In the genomic region with DNA sequence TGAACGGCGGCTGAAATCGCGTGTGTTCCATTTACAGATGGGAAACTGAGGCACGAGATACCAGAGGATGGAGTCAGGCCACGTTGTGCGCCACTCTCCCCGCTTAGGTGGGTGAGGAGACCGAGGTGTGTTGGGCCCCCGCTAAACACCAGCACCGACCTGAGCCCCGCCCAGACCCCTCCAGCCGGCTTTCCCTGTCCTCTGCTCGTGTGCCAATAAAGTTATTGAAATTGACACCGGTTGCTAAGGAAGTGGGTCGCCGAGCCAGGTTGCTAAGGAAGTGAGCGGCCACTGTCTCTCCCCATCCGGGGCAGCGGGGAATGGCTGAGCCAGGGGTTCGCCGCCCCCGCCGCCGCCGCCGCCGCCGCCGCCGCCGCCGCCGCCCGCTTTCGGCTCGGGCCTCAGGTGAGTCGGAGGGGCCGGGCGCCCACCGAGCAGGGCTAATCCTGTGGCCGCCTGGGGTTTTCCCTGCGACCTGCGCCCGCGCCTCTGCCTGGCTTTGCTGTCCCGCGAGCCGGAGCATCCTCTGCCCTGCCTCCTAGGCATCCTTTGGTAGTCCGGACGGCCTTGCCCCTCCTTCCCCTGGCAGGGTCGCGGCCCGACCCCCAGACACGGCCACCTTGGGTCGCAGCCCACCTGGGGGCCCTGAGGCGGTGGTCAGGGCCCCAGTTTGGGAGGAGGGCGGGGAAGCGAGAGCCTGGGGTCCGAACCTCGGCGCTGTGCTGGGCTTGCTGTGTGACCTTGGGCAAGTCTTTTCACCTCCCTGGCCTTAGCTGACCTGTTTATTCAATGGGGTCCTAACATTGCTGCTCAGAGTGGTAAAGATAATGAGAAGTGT, we compare ENCODE assay signal across 1 cellular context.
TF ChIP-seq lines count a peak whose summit lies in the region.

A gene (plus strand): TSS at position 291 of the 838 bp plus-strand sequence. CDS start 32,127 bp downstream, outside the sequence.

TF ChIP-seq in HepG2, 621 proteins besides CTCF, POLR2A, EP300 and RAD21 (continued from another document and continues in another):
- TF ChIP-seq, protein P1, sequence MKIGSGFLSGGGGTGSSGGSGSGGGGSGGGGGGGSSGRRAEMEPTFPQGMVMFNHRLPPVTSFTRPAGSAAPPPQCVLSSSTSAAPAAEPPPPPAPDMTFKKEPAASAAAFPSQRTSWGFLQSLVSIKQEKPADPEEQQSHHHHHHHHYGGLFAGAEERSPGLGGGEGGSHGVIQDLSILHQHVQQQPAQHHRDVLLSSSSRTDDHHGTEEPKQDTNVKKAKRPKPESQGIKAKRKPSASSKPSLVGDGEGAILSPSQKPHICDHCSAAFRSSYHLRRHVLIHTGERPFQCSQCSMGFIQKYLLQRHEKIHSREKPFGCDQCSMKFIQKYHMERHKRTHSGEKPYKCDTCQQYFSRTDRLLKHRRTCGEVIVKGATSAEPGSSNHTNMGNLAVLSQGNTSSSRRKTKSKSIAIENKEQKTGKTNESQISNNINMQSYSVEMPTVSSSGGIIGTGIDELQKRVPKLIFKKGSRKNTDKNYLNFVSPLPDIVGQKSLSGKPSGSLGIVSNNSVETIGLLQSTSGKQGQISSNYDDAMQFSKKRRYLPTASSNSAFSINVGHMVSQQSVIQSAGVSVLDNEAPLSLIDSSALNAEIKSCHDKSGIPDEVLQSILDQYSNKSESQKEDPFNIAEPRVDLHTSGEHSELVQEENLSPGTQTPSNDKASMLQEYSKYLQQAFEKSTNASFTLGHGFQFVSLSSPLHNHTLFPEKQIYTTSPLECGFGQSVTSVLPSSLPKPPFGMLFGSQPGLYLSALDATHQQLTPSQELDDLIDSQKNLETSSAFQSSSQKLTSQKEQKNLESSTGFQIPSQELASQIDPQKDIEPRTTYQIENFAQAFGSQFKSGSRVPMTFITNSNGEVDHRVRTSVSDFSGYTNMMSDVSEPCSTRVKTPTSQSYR (CRISPR knock-in tag; IDR thresholded peaks at IDR 0.05; ENCODE audit: borderline replicate concordance) = peak; percentile 38; the same call in 1 of the 2 replicates
- TF ChIP-seq, protein P2, sequence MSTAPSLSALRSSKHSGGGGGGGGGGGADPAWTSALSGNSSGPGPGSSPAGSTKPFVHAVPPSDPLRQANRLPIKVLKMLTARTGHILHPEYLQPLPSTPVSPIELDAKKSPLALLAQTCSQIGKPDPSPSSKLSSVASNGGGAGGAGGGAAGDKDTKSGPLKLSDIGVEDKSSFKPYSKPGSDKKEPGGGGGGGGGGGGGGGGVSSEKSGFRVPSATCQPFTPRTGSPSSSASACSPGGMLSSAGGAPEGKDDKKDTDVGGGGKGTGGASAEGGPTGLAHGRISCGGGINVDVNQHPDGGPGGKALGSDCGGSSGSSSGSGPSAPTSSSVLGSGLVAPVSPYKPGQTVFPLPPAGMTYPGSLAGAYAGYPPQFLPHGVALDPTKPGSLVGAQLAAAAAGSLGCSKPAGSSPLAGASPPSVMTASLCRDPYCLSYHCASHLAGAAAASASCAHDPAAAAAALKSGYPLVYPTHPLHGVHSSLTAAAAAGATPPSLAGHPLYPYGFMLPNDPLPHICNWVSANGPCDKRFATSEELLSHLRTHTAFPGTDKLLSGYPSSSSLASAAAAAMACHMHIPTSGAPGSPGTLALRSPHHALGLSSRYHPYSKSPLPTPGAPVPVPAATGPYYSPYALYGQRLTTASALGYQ (CRISPR knock-in tag; IDR thresholded peaks at IDR 0.05) = 0 out of 2 replicates have a peak, but pooled peaks have one; percentile 30
- TF ChIP-seq IKZF1 (IDR thresholded peaks at IDR 0.05) (no peak), SRF (IDR thresholded peaks at IDR 0.05; ENCODE audit: low read depth, low read length) (peak; percentile 75), HNF4G (IDR thresholded peaks at IDR 0.05; ENCODE audit: borderline replicate concordance, low read depth, low read length) (peak; percentile 14; the same call in 1 of the 2 replicates), HNF4G (CRISPR knock-in tag; IDR thresholded peaks at IDR 0.05; ENCODE audit: borderline replicate concordance, low read depth) (peak; percentile 88), SYNCRIP (IDR thresholded peaks at IDR 0.05; ENCODE audit: insufficient read depth, low read depth, low read length) (no peak), ZNF589 (CRISPR knock-in tag; conservative IDR thresholded peaks at IDR 0.05) (no peak), NFE2 (CRISPR knock-in tag; IDR thresholded peaks at IDR 0.05) (no peak), ZNF619 (CRISPR knock-in tag; IDR thresholded peaks at IDR 0.05) (peak; percentile 76; the same call in 1 of the 2 replicates), ZFP90 (CRISPR knock-in tag; IDR thresholded peaks at IDR 0.05; ENCODE audit: borderline replicate concordance) (no peak; the same call in 1 of the 2 replicates), ZNF431 (CRISPR knock-in tag; IDR thresholded peaks at IDR 0.05; ENCODE audit: borderline replicate concordance, low read depth) (no peak), PCBP1 (IDR thresholded peaks at IDR 0.05; ENCODE audit: borderline replicate concordance, low read depth, low read length) (peak; percentile 88; the same call in 1 of the 2 replicates), ZNF567 (CRISPR knock-in tag; IDR thresholded peaks at IDR 0.05; ENCODE audit: borderline replicate concordance) (0 out of 2 replicates have a peak, but pooled peaks have one; percentile 79), PHF20 (CRISPR knock-in tag; IDR thresholded peaks at IDR 0.05) (peak; percentile 94), NFRKB (IDR thresholded peaks at IDR 0.05) (no peak), MED1 (CRISPR knock-in tag; IDR thresholded peaks at IDR 0.05) (peak; percentile 82), ZNF207 (IDR thresholded peaks at IDR 0.05; ENCODE audit: borderline replicate concordance) (no peak), MTA3 (CRISPR knock-in tag; IDR thresholded peaks at IDR 0.05) (0 out of 2 replicates have a peak, but pooled peaks have one; percentile 56), ZSCAN22 (CRISPR knock-in tag; IDR thresholded peaks at IDR 0.05) (no peak), CHCHD3 (CRISPR knock-in tag; IDR thresholded peaks at IDR 0.05) (peak; percentile 35; the same call in 1 of the 2 replicates), ZNF703 (CRISPR knock-in tag; IDR thresholded peaks at IDR 0.05; ENCODE audit: borderline replicate concordance) (no peak), ZNF468 (CRISPR knock-in tag; IDR thresholded peaks at IDR 0.05) (no peak), TMF1 (CRISPR knock-in tag; IDR thresholded peaks at IDR 0.05; ENCODE audit: low read depth) (peak; percentile 97), THAP11 (CRISPR knock-in tag; IDR thresholded peaks at IDR 0.05) (peak; percentile 94), NR2C2 (CRISPR knock-in tag; IDR thresholded peaks at IDR 0.05; ENCODE audit: borderline replicate concordance) (peak; percentile 96), ZNF556 (CRISPR knock-in tag; IDR thresholded peaks at IDR 0.05; ENCODE audit: borderline replicate concordance) (0 out of 2 replicates have a peak, but pooled peaks have one; percentile 70), RFX1 (IDR thresholded peaks at IDR 0.05) (peak; percentile 93), SP1 (IDR thresholded peaks at IDR 0.05) (no peak), SP1 (CRISPR knock-in tag; IDR thresholded peaks at IDR 0.05) (peak; percentile 84), ZNF546 (CRISPR knock-in tag; conservative IDR thresholded peaks at IDR 0.05) (0 out of 2 replicates have a peak, but pooled peaks have one; percentile 72), ZNF768 (CRISPR knock-in tag; IDR thresholded peaks at IDR 0.05) (peak; percentile 90), ZBTB7A (CRISPR knock-in tag; IDR thresholded peaks at IDR 0.05) (peak; percentile 41; the same call in 1 of the 2 replicates), FOXA1 (IDR thresholded peaks at IDR 0.05) (no peak), FOXA1 (CRISPR knock-in tag; IDR thresholded peaks at IDR 0.05) (peak; percentile 51; the same call in 1 of the 2 replicates), PHB2 (IDR thresholded peaks at IDR 0.05; ENCODE audit: partially characterized antibody) (no peak), SMAD1 (CRISPR knock-in tag; IDR thresholded peaks at IDR 0.05; ENCODE audit: borderline replicate concordance, low read depth) (no peak), FOXK1 (CRISPR knock-in tag; IDR thresholded peaks at IDR 0.05; ENCODE audit: borderline replicate concordance, low read depth) (peak; percentile 75; the same call in 1 of the 2 replicates), ZNF343 (CRISPR knock-in tag; IDR thresholded peaks at IDR 0.05) (no peak), TBX2 (CRISPR knock-in tag; IDR thresholded peaks at IDR 0.05; ENCODE audit: borderline replicate concordance) (peak; percentile 82)
- TF ChIP-seq, protein P3, sequence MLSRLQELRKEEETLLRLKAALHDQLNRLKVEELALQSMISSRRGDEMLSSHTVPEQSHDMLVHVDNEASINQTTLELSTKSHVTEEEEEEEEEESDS (CRISPR knock-in tag; IDR thresholded peaks at IDR 0.05; ENCODE audit: borderline replicate concordance) = 0 out of 2 replicates have a peak, but pooled peaks have one; percentile 84
- TF ChIP-seq, protein P4, sequence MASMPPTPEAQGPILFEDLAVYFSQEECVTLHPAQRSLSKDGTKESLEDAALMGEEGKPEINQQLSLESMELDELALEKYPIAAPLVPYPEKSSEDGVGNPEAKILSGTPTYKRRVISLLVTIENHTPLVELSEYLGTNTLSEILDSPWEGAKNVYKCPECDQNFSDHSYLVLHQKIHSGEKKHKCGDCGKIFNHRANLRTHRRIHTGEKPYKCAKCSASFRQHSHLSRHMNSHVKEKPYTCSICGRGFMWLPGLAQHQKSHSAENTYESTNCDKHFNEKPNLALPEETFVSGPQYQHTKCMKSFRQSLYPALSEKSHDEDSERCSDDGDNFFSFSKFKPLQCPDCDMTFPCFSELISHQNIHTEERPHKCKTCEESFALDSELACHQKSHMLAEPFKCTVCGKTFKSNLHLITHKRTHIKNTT (CRISPR knock-in tag; IDR thresholded peaks at IDR 0.05) = no peak
- TF ChIP-seq, protein P5, sequence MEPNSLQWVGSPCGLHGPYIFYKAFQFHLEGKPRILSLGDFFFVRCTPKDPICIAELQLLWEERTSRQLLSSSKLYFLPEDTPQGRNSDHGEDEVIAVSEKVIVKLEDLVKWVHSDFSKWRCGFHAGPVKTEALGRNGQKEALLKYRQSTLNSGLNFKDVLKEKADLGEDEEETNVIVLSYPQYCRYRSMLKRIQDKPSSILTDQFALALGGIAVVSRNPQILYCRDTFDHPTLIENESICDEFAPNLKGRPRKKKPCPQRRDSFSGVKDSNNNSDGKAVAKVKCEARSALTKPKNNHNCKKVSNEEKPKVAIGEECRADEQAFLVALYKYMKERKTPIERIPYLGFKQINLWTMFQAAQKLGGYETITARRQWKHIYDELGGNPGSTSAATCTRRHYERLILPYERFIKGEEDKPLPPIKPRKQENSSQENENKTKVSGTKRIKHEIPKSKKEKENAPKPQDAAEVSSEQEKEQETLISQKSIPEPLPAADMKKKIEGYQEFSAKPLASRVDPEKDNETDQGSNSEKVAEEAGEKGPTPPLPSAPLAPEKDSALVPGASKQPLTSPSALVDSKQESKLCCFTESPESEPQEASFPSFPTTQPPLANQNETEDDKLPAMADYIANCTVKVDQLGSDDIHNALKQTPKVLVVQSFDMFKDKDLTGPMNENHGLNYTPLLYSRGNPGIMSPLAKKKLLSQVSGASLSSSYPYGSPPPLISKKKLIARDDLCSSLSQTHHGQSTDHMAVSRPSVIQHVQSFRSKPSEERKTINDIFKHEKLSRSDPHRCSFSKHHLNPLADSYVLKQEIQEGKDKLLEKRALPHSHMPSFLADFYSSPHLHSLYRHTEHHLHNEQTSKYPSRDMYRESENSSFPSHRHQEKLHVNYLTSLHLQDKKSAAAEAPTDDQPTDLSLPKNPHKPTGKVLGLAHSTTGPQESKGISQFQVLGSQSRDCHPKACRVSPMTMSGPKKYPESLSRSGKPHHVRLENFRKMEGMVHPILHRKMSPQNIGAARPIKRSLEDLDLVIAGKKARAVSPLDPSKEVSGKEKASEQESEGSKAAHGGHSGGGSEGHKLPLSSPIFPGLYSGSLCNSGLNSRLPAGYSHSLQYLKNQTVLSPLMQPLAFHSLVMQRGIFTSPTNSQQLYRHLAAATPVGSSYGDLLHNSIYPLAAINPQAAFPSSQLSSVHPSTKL (CRISPR knock-in tag; IDR thresholded peaks at IDR 0.05) = peak; percentile 56; the same call in 1 of the 2 replicates
- TF ChIP-seq, protein P6, sequence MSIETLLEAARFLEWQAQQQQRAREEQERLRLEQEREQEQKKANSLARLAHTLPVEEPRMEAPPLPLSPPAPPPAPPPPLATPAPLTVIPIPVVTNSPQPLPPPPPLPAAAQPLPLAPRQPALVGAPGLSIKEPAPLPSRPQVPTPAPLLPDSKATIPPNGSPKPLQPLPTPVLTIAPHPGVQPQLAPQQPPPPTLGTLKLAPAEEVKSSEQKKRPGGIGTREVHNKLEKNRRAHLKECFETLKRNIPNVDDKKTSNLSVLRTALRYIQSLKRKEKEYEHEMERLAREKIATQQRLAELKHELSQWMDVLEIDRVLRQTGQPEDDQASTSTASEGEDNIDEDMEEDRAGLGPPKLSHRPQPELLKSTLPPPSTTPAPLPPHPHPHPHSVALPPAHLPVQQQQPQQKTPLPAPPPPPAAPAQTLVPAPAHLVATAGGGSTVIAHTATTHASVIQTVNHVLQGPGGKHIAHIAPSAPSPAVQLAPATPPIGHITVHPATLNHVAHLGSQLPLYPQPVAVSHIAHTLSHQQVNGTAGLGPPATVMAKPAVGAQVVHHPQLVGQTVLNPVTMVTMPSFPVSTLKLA (IDR thresholded peaks at IDR 0.05) = no peak
- TF ChIP-seq, protein P7, sequence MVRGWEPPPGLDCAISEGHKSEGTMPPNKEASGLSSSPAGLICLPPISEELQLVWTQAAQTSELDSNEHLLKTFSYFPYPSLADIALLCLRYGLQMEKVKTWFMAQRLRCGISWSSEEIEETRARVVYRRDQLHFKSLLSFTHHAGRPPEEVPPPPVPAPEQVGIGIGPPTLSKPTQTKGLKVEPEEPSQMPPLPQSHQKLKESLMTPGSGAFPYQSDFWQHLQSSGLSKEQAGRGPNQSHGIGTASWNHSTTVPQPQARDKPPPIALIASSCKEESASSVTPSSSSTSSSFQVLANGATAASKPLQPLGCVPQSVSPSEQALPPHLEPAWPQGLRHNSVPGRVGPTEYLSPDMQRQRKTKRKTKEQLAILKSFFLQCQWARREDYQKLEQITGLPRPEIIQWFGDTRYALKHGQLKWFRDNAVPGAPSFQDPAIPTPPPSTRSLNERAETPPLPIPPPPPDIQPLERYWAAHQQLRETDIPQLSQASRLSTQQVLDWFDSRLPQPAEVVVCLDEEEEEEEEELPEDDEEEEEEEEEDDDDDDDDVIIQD (CRISPR knock-in tag; IDR thresholded peaks at IDR 0.05; ENCODE audit: low read depth) = 0 out of 2 replicates have a peak, but pooled peaks have one; percentile 23
- TF ChIP-seq, protein P8, sequence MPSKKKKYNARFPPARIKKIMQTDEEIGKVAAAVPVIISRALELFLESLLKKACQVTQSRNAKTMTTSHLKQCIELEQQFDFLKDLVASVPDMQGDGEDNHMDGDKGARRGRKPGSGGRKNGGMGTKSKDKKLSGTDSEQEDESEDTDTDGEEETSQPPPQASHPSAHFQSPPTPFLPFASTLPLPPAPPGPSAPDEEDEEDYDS (CRISPR knock-in tag; IDR thresholded peaks at IDR 0.05) = no peak
- TF ChIP-seq, protein P9, sequence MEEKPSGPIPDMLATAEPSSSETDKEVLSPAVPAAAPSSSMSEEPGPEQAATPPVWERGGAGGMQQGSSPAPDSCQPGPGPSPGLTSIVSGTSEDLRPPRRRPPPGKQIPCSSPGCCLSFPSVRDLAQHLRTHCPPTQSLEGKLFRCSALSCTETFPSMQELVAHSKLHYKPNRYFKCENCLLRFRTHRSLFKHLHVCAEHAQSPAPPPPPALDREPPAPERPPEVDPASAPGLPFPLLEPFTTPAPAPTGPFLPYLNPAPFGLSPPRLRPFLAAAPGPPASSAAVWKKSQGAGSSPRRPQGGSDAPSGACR (CRISPR knock-in tag; IDR thresholded peaks at IDR 0.05) = peak; percentile 63; the same call in 1 of the 2 replicates
- TF ChIP-seq, protein P10, sequence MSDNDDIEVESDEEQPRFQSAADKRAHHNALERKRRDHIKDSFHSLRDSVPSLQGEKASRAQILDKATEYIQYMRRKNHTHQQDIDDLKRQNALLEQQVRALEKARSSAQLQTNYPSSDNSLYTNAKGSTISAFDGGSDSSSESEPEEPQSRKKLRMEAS (IDR thresholded peaks at IDR 0.05) = peak; percentile 32; the same call in 1 of the 2 replicates
